ENCODE assay signal across 1 cellular context in genomic region chr1:26520339-26520738, GRCh38.
A peak's percentile ranks its signal among the peaks of the same experiment; 100 is the strongest.
TF ChIP-seq lines count a peak whose summit lies in the region.

No MANE protein-coding gene starts in this region.

TF ChIP-seq in GM12878, 131 proteins besides CTCF, POLR2A, EP300 and RAD21:
- TF ChIP-seq ESRRA (IDR thresholded peaks at IDR 0.05; ENCODE audit: low read length) (no peak), REST (IDR thresholded peaks at IDR 0.05; ENCODE audit: low read depth, low read length) (no peak), IKZF2 (IDR thresholded peaks at IDR 0.05) (no peak), IKZF1 (conservative IDR thresholded peaks at IDR 0.05) (0 out of 2 replicates have a peak, but pooled peaks have one; percentile 13), RELB (IDR thresholded peaks at IDR 0.05; ENCODE audit: low read depth) (0 out of 2 replicates have a peak, but pooled peaks have one; percentile 18), ZNF687 (IDR thresholded peaks at IDR 0.05) (peak; percentile 46; the same call in 1 of the 2 replicates), KLF5 (IDR thresholded peaks at IDR 0.05; ENCODE audit: partially characterized antibody) (no peak), ETV6 (conservative IDR thresholded peaks at IDR 0.05 in 1 of 2, IDR thresholded peaks at IDR 0.05 in 1 of 2; ENCODE audit: borderline replicate concordance in 1 of 2, low read depth in 1 of 2) (no peak), RUNX3 (IDR thresholded peaks at IDR 0.05; ENCODE audit: low read length) (peak; percentile 71), SIX5 (IDR thresholded peaks at IDR 0.05; ENCODE audit: low read depth, low read length, severe bottlenecking) (no peak), ZNF24 (IDR thresholded peaks at IDR 0.05) (no peak), SMAD1 (IDR thresholded peaks at IDR 0.05; ENCODE audit: low read depth, partially characterized antibody) (no peak), RCOR1 (conservative IDR thresholded peaks at IDR 0.05; ENCODE audit: low read depth, low read length) (no peak)
